In genomic region chr6:27687154-27688013, GRCh38 we compare ENCODE assay signal across 1 cellular context.
TF ChIP-seq lines count a peak whose summit lies in the region.

No MANE protein-coding gene starts in this region.

TF ChIP-seq in HepG2, 621 proteins besides CTCF, POLR2A, EP300 and RAD21 (continued from another document and continues in another):
- TF ChIP-seq SOX5 (CRISPR knock-in tag; IDR thresholded peaks at IDR 0.05; ENCODE audit: borderline replicate concordance) (peak; percentile 16; the same call in 1 of the 2 replicates), SKI (IDR thresholded peaks at IDR 0.05; ENCODE audit: partially characterized antibody) (no peak), NONO (IDR thresholded peaks at IDR 0.05) (no peak), NONO (CRISPR knock-in tag; conservative IDR thresholded peaks at IDR 0.05) (0 out of 2 replicates have a peak, but pooled peaks have one; percentile 32), MZF1 (CRISPR knock-in tag; IDR thresholded peaks at IDR 0.05; ENCODE audit: borderline replicate concordance) (0 out of 2 replicates have a peak, but pooled peaks have one; percentile 23), ZKSCAN1 (IDR thresholded peaks at IDR 0.05; ENCODE audit: low read length) (no peak), SSRP1 (CRISPR knock-in tag; IDR thresholded peaks at IDR 0.05) (no peak), ZNF10 (CRISPR knock-in tag; IDR thresholded peaks at IDR 0.05; ENCODE audit: borderline replicate concordance, low read depth) (no peak), ASH2L (IDR thresholded peaks at IDR 0.05; ENCODE audit: insufficient read length, low read depth, low read length) (peak; percentile 91), PITX1 (CRISPR knock-in tag; IDR thresholded peaks at IDR 0.05) (no peak), ZNF607 (CRISPR knock-in tag; IDR thresholded peaks at IDR 0.05; ENCODE audit: borderline replicate concordance) (no peak), ZSCAN31 (CRISPR knock-in tag; IDR thresholded peaks at IDR 0.05; ENCODE audit: low read depth) (no peak), BATF2 (CRISPR knock-in tag; IDR thresholded peaks at IDR 0.05) (no peak), ZNF577 (CRISPR knock-in tag; IDR thresholded peaks at IDR 0.05; ENCODE audit: borderline replicate concordance, low read depth) (no peak), ZSCAN21 (CRISPR knock-in tag; IDR thresholded peaks at IDR 0.05; ENCODE audit: borderline replicate concordance) (no peak; the same call in 1 of the 2 replicates), HNF1B (CRISPR knock-in tag; IDR thresholded peaks at IDR 0.05) (no peak), GLI4 (CRISPR knock-in tag; IDR thresholded peaks at IDR 0.05; ENCODE audit: borderline replicate concordance) (0 out of 2 replicates have a peak, but pooled peaks have one; percentile 87), DMTF1 (CRISPR knock-in tag; IDR thresholded peaks at IDR 0.05) (no peak), CBX1 (IDR thresholded peaks at IDR 0.05; ENCODE audit: low read depth) (no peak), ZNF282 (IDR thresholded peaks at IDR 0.05; ENCODE audit: partially characterized antibody) (no peak), RAD51 (IDR thresholded peaks at IDR 0.05; ENCODE audit: borderline replicate concordance) (no peak), TFDP1 (CRISPR knock-in tag; IDR thresholded peaks at IDR 0.05; ENCODE audit: borderline replicate concordance) (peak; percentile 42; the same call in 1 of the 2 replicates), ZNF124 (CRISPR knock-in tag; IDR thresholded peaks at IDR 0.05) (0 out of 2 replicates have a peak, but pooled peaks have one; percentile 2), ZNF83 (CRISPR knock-in tag; IDR thresholded peaks at IDR 0.05; ENCODE audit: borderline replicate concordance) (no peak; the same call in 1 of the 2 replicates), U2AF1 (optimal IDR thresholded peaks at IDR 0.05; ENCODE audit: low read depth, low read length) (no peak), ZNF512 (CRISPR knock-in tag; IDR thresholded peaks at IDR 0.05) (0 out of 2 replicates have a peak, but pooled peaks have one; percentile 57), MED8 (CRISPR knock-in tag; IDR thresholded peaks at IDR 0.05; ENCODE audit: insufficient replicate concordance) (no peak), ZNF496 (CRISPR knock-in tag; IDR thresholded peaks at IDR 0.05; ENCODE audit: insufficient replicate concordance) (no peak), ZNF343 (CRISPR knock-in tag; IDR thresholded peaks at IDR 0.05) (no peak), NCOA5 (CRISPR knock-in tag; IDR thresholded peaks at IDR 0.05) (no peak), SMARCE1 (IDR thresholded peaks at IDR 0.05; ENCODE audit: borderline replicate concordance) (no peak), NFE2L2 (IDR thresholded peaks at IDR 0.05; ENCODE audit: low read length) (no peak), IKZF4 (CRISPR knock-in tag; IDR thresholded peaks at IDR 0.05; ENCODE audit: borderline replicate concordance, low read depth, not compliant biosample characterization) (no peak), ZNF550 (CRISPR knock-in tag; IDR thresholded peaks at IDR 0.05; ENCODE audit: borderline replicate concordance) (no peak), GABPA (IDR thresholded peaks at IDR 0.05; ENCODE audit: low read depth, low read length) (no peak), GABPA (CRISPR knock-in tag; IDR thresholded peaks at IDR 0.05; ENCODE audit: low read depth) (no peak), ZC3H13 (CRISPR knock-in tag; IDR thresholded peaks at IDR 0.05) (0 out of 2 replicates have a peak, but pooled peaks have one; percentile 10), UBTF (CRISPR knock-in tag; IDR thresholded peaks at IDR 0.05) (peak; percentile 24; the same call in 1 of the 2 replicates), ATF1 (CRISPR knock-in tag; IDR thresholded peaks at IDR 0.05) (no peak), HNRNPUL1 (IDR thresholded peaks at IDR 0.05; ENCODE audit: low read depth, low read length) (no peak), ZBTB49 (CRISPR knock-in tag; IDR thresholded peaks at IDR 0.05; ENCODE audit: borderline replicate concordance) (no peak), HNRNPK (IDR thresholded peaks at IDR 0.05; ENCODE audit: low read depth, low read length, poor library complexity, severe bottlenecking) (no peak), CCDC6 (CRISPR knock-in tag; IDR thresholded peaks at IDR 0.05) (no peak), SMARCC2 (IDR thresholded peaks at IDR 0.05) (no peak), SATB2 (CRISPR knock-in tag; IDR thresholded peaks at IDR 0.05) (no peak), SP1 (IDR thresholded peaks at IDR 0.05) (no peak), SP1 (CRISPR knock-in tag; IDR thresholded peaks at IDR 0.05) (no peak), NBN (conservative IDR thresholded peaks at IDR 0.05) (no peak), FOXM1 (CRISPR knock-in tag; IDR thresholded peaks at IDR 0.05) (no peak), CHCHD3 (CRISPR knock-in tag; IDR thresholded peaks at IDR 0.05) (no peak), ZNF432 (CRISPR knock-in tag; IDR thresholded peaks at IDR 0.05; ENCODE audit: borderline replicate concordance) (no peak), ZFP41 (CRISPR knock-in tag; IDR thresholded peaks at IDR 0.05; ENCODE audit: borderline replicate concordance) (no peak), CEBPZ (IDR thresholded peaks at IDR 0.05; ENCODE audit: low read length) (no peak), ZNF354B (CRISPR knock-in tag; IDR thresholded peaks at IDR 0.05) (no peak)
